ENCODE assay signal across 8 cellular contexts in genomic region chr1:23555225-23555801, GRCh38. TPM values are rescaled to one million over a fixed set of nuclear protein-coding genes. Genes with fewer than 3 reads are reported as not detected.
DNase-seq lines count a peak whose midpoint lies in the region; ATAC-seq, FAIRE-seq and TF ChIP-seq lines count a peak whose summit lies in the region.

No MANE protein-coding gene starts in this region.

- no peaks in the 10 kb centered on the region for H3K9me3 ChIP-seq in RWPE2 (ENCODE audit: severe bottlenecking)
- no peaks in the 10 kb centered on the region for H3K9me3 ChIP-seq in esophagus (ENCODE audit: control insufficient read depth in 2 of 2, insufficient read depth in 1 of 2, low read depth in 1 of 2, low read length in 1 of 2)

- peak overlapping the region; percentile 40 for H3K4me3 ChIP-seq in RWPE2 (ENCODE audit: severe bottlenecking)
- peak overlapping the region; percentile 49 to 55 for H3K4me3 ChIP-seq in esophagus (ENCODE audit: low read depth in 1 of 2, low read length in 2 of 2)

- no peak for FAIRE-seq in GM12891 (lab: Jason Lieb, UNC)

- TF ChIP-seq POLR2A in GM12891 (IDR thresholded peaks at IDR 0.05; ENCODE audit: low read depth, low read length), result no peak

- H3K27me3 ChIP-seq in RWPE2 (ENCODE audit: insufficient read depth, poor library complexity, severe bottlenecking) (no peaks in the 10 kb centered on the region), esophagus (ENCODE audit: control insufficient read depth in 1 of 2, insufficient read depth in 2 of 2, low read length in 2 of 2) (no peaks in the 10 kb centered on the region)

- H3K9me3 Mint-ChIP-seq in T-helper 2 cell treated with Interferon-gamma antibody and Interleukin-4, amounts not matched to agents 5 μg/mL and 100 μg/mL, for 36 hours, result no peaks in the 10 kb centered on the region
- H3K9me3 Mint-ChIP-seq in osteocyte (ENCODE audit: unreplicated experiment), result no peaks in the 10 kb centered on the region

- peak overlapping the region; percentile 93 for H3K27ac ChIP-seq in RWPE2 (ENCODE audit: poor library complexity, severe bottlenecking)
- H3K27ac ChIP-seq in esophagus (ENCODE audit: low read depth in 2 of 2, low read length in 1 of 2), result peak overlapping the region; percentile 86 to 90

- H3K4me1 Mint-ChIP-seq in T-helper 2 cell treated with Interferon-gamma antibody and Interleukin-4, amounts not matched to agents 5 μg/mL and 100 μg/mL, for 36 hours (ENCODE audit: low read depth), result peaks cover 53% of the 10 kb centered on the region
- H3K4me1 Mint-ChIP-seq in osteocyte (ENCODE audit: unreplicated experiment), result peaks cover 57% of the 10 kb centered on the region

- H3K36me3 Mint-ChIP-seq in T-helper 2 cell treated with Interferon-gamma antibody and Interleukin-4, amounts not matched to agents 5 μg/mL and 100 μg/mL, for 36 hours (ENCODE audit: low read depth), result peaks cover 3% of the 10 kb centered on the region
- H3K36me3 Mint-ChIP-seq in osteocyte (ENCODE audit: unreplicated experiment), result peaks cover 4% of the 10 kb centered on the region

- TF ChIP-seq CTCF in RWPE2 (IDR thresholded peaks at IDR 0.05; ENCODE audit: poor library complexity, severe bottlenecking) (no peak), osteocyte (IDR thresholded peaks at IDR 0.05) (no peak)

- no peak for DNase-seq in T-helper 2 cell treated with Interferon-gamma antibody and Interleukin-4, amounts not matched to agents 5 μg/mL and 100 μg/mL, for 36 hours (ENCODE audit: low spot score)
- no peak for DNase-seq in T-helper 2 cell
- DNase-seq in RWPE2 (ENCODE audit: low spot score), result no peak
- no peak for DNase-seq in osteocyte (ENCODE audit: extremely low spot score, unreplicated experiment)
- DNase-seq in GM12891 (ENCODE audit: insufficient read length, low spot score), result no peak
- DNase-seq in HuH-7.5 (ENCODE audit: low spot score), result no peak

- 13 to 18% methylated on average over 18 of the region's 18 CpGs for WGBS in esophagus, 2 donors

- ATAC-seq in RWPE2 (ENCODE audit: low read depth) (no peak), HG03108 (IDR thresholded peaks at IDR 0.05; ENCODE audit: unreplicated experiment) (no peak)

- H3K36me3 ChIP-seq in RWPE2 (ENCODE audit: low read depth), result peaks cover 8% of the 10 kb centered on the region; the same call in 1 of the 2 replicates
- H3K36me3 ChIP-seq in esophagus (ENCODE audit: control insufficient read depth in 2 of 2, insufficient read depth in 2 of 2, low read length in 1 of 2), result no peaks in the 10 kb centered on the region

- H3K27ac Mint-ChIP-seq in T-helper 2 cell treated with Interferon-gamma antibody and Interleukin-4, amounts not matched to agents 5 μg/mL and 100 μg/mL, for 36 hours, result peak overlapping the region; percentile 71
- H3K27ac Mint-ChIP-seq in osteocyte (ENCODE audit: unreplicated experiment), result peak overlapping the region; percentile 97

- peaks cover 16% of the 10 kb centered on the region for H3K27me3 Mint-ChIP-seq in T-helper 2 cell treated with Interferon-gamma antibody and Interleukin-4, amounts not matched to agents 5 μg/mL and 100 μg/mL, for 36 hours (ENCODE audit: low read depth)
- no peaks in the 10 kb centered on the region for H3K27me3 Mint-ChIP-seq in osteocyte (ENCODE audit: unreplicated experiment)

- peaks cover 37% of the 10 kb centered on the region for H3K4me1 ChIP-seq in RWPE2 (ENCODE audit: insufficient read depth, poor library complexity, severe bottlenecking)
- peaks cover 4 to 16% of the 10 kb centered on the region in 2 donors for H3K4me1 ChIP-seq in esophagus (ENCODE audit: control insufficient read depth in 2 of 2, insufficient read depth in 2 of 2, low read length in 1 of 2)

- peak overlapping the region; percentile 83 for H3K4me3 Mint-ChIP-seq in T-helper 2 cell treated with Interferon-gamma antibody and Interleukin-4, amounts not matched to agents 5 μg/mL and 100 μg/mL, for 36 hours
- H3K4me3 Mint-ChIP-seq in osteocyte (ENCODE audit: unreplicated experiment), result peak overlapping the region; percentile 78

TF ChIP-seq in GM12891, 5 proteins besides CTCF, POLR2A, EP300 and RAD21:
- TF ChIP-seq POLR2AphosphoS5 (IDR thresholded peaks at IDR 0.05; ENCODE audit: low read depth, low read length) (no peak), POU2F2 (IDR thresholded peaks at IDR 0.05; ENCODE audit: low read depth, low read length) (no peak), SPI1 (IDR thresholded peaks at IDR 0.05; ENCODE audit: low read depth, low read length) (no peak), TAF1 (IDR thresholded peaks at IDR 0.05; ENCODE audit: low read depth, low read length) (no peak), PAX5 (IDR thresholded peaks at IDR 0.05; ENCODE audit: insufficient read depth, low read length, severe bottlenecking) (no peak)

RNA-seq across cellular contexts. Expression of gene ID3, which starts 4.0 kb away (rescaled TPM):
- 10 to 100 TPM; 24.4 to 44.2 TPM for polyA plus RNA-seq in esophagus
- total RNA-seq in osteocyte, result 73.5 and 86.9 TPM in 2 replicates
- polyA plus RNA-seq in GM12891 (2012; ENCODE audit: low read depth, missing spikeins), result 67.3 TPM

RNA-seq across cellular contexts. Expression of gene E2F2, which starts 24.3 kb away (rescaled TPM):
- 1 to 10 TPM; 5.4 to 7.4 TPM for polyA plus RNA-seq in esophagus
- 1.3 TPM in 2 replicates for total RNA-seq in osteocyte
- polyA plus RNA-seq in GM12891 (2012; ENCODE audit: low read depth, missing spikeins), result 2.5 TPM
